24 cellular contexts compared by ENCODE assay signal in the genomic region with DNA sequence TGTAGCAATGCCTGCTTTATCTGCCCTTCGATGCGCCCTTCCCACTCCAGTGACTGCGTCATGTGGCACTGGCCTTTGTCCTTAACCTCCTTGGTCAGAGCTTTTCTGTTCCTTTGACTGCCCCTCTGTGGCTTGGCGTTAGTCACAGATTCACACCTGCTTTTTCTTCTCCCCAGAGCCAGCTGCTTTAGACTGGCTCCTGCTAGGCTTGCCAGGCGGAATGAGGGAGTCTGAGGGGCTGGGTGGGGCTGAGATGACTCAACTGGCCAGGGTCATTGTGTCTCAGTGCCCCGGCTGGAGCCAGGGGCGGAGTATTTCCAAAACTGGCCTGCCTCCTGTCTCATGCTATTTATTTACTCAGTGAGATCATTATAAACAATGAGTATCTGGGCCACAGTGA.
A peak's percentile ranks its signal among the peaks of the same experiment; 100 is the strongest.
DNase-seq lines count a peak whose midpoint lies in the region; ATAC-seq and TF ChIP-seq lines count a peak whose summit lies in the region.
"Had no signal": no experiment of that assay in that cellular context is flagged by ENCODE, and none has a peak within 500 bp of the region (broad histone marks: within the 10 kb centered on the region; RNA-seq: fewer than 3 reads in every experiment).

No MANE protein-coding gene starts in this region.

- H3K27me3 ChIP-seq in mesenchymal stem cell (ENCODE audit: control insufficient read depth in 1 of 2, insufficient read depth in 1 of 2, low read length in 2 of 2): peaks cover 3 to 24% of the 10 kb centered on the region in 2 experiments
- H3K27me3 ChIP-seq in left lung: peaks cover 31 to 70% of the 10 kb centered on the region in 2 donors
- H3K27me3 ChIP-seq: Peyer's patch had no signal

- no peaks in the 10 kb centered on the region for H3K79me1 ChIP-seq in mesenchymal stem cell (replicated peaks; ENCODE audit: low read length, poor library complexity, severe bottlenecking)

- ATAC-seq in left lobe of liver (no peak), left lung (no peak)
- ATAC-seq: activated naive CD8-positive, alpha-beta T cell treated with anti-CD3 and anti-CD28 coated beads, Interleukin-2, amount 50 U/mL, for 24 hours; K562 had no signal

- no peaks in the 10 kb centered on the region for H3K4me1 Mint-ChIP-seq in endothelial cell (ENCODE audit: unreplicated experiment)
- H3K4me1 Mint-ChIP-seq: activated CD4-positive, alpha-beta T cell treated with anti-CD3 and anti-CD28 coated beads, Interleukin-2, amount 10 ng/mL, durations not matched to agents 24 days and 14 days; activated naive CD8-positive, alpha-beta T cell treated with anti-CD3 and anti-CD28 coated beads, Interleukin-2, amount 50 U/mL, for 24 hours; CD4-positive, CD25-positive, alpha-beta regulatory T cell had no signal

- no peak overlapping the region for H3K18ac ChIP-seq in mesenchymal stem cell (ENCODE audit: low read depth in 1 of 2, low read length in 2 of 2)

- H3K36me3 Mint-ChIP-seq in endothelial cell (ENCODE audit: low read depth, unreplicated experiment): no peaks in the 10 kb centered on the region
- H3K36me3 Mint-ChIP-seq: CD4-positive, CD25-positive, alpha-beta regulatory T cell had no signal

- intact Hi-C loops in left lung (cut with DNase I): no loop called here

- H3K14ac ChIP-seq in mesenchymal stem cell (ENCODE audit: low read length in 2 of 2): no peak overlapping the region

- no peak overlapping the region for H2BK5ac ChIP-seq in mesenchymal stem cell (ENCODE audit: low read depth, low read length, poor library complexity, severe bottlenecking)

- H3K9ac ChIP-seq in mesenchymal stem cell (ENCODE audit: low read length): no peak overlapping the region

- H4K8ac ChIP-seq in mesenchymal stem cell (ENCODE audit: low read length): no peak overlapping the region

- TF ChIP-seq CTCF in endothelial cell (IDR thresholded peaks at IDR 0.05; ENCODE audit: unreplicated experiment) (no peak), left lung (IDR thresholded peaks at IDR 0.05) (no peak)

- H2BK15ac ChIP-seq in mesenchymal stem cell (ENCODE audit: low read depth, poor library complexity, severe bottlenecking): no peak overlapping the region

- H2BK12ac ChIP-seq in mesenchymal stem cell (ENCODE audit: low read length in 2 of 2): no peak overlapping the region

- WGBS in mesenchymal stem cell: 90% methylated on average over 3 of the region's 7 CpGs

- no peak overlapping the region for H3K27ac Mint-ChIP-seq in endothelial cell (ENCODE audit: unreplicated experiment)
- H3K27ac Mint-ChIP-seq: activated CD4-positive, alpha-beta T cell treated with anti-CD3 and anti-CD28 coated beads, Interleukin-2, amount 10 ng/mL, durations not matched to agents 24 days and 14 days; activated naive CD8-positive, alpha-beta T cell treated with anti-CD3 and anti-CD28 coated beads, Interleukin-2, amount 50 U/mL, for 24 hours; CD4-positive, CD25-positive, alpha-beta regulatory T cell had no signal

- DNase-seq in AG20443 (ENCODE audit: low spot score) (peak; percentile 90), LoVo (ENCODE audit: low spot score) (peak; percentile 30), T1000 (lab: John Stamatoyannopoulos, UW) (peak; percentile 74), myocyte (ENCODE audit: low read depth) (peak; percentile 90), endothelial cell (ENCODE audit: low spot score) (no peak), mesenchymal stem cell (no peak), left lobe of liver (ENCODE audit: low spot score) (no peak), left lung (no peak)
- DNase-seq: activated CD4-positive, alpha-beta T cell treated with anti-CD3 and anti-CD28 coated beads, Interleukin-2, amount 10 ng/mL, durations not matched to agents 24 days and 14 days; activated effector memory CD4-positive, alpha-beta T cell treated with Interleukin-2 at 50 U/mL for 16 hours; activated naive CD8-positive, alpha-beta T cell treated with anti-CD3 and anti-CD28 coated beads, Interleukin-2, amount 50 U/mL, for 24 hours; brain microvascular endothelial cell; CD4-positive, CD25-positive, alpha-beta regulatory T cell; DMS79; hippocampal formation; NCI-H1092; NCI-H2081; NCI-H82; Peyer's patch; stimulated activated CD4-positive, alpha-beta T cell treated with anti-CD3 and anti-CD28 coated beads, Interleukin-12 subunit alpha, Interleukin-12 subunit beta, amount 100 ng/mL, for 4 hours; substantia nigra had no signal

- no peaks in the 10 kb centered on the region for H3K36me3 ChIP-seq in mesenchymal stem cell (ENCODE audit: control insufficient read depth in 1 of 2, insufficient read depth in 2 of 2, low read depth in 1 of 2, low read length in 2 of 2)
- H3K36me3 ChIP-seq in left lung: no peaks in the 10 kb centered on the region
- H3K36me3 ChIP-seq: brain microvascular endothelial cell, Peyer's patch had no signal

- H3K4ac ChIP-seq in mesenchymal stem cell (ENCODE audit: low read depth in 1 of 2, low read length in 2 of 2): no peak overlapping the region

- H3K4me1 ChIP-seq in mesenchymal stem cell (ENCODE audit: control insufficient read depth, insufficient read depth, low read depth, low read length) (no peaks in the 10 kb centered on the region), left lung (no peaks in the 10 kb centered on the region)
- H3K4me1 ChIP-seq: Peyer's patch had no signal

- H3K9me3 Mint-ChIP-seq in endothelial cell (ENCODE audit: unreplicated experiment): no peaks in the 10 kb centered on the region
- H3K9me3 Mint-ChIP-seq: activated CD4-positive, alpha-beta T cell treated with anti-CD3 and anti-CD28 coated beads, Interleukin-2, amount 10 ng/mL, durations not matched to agents 24 days and 14 days; activated naive CD8-positive, alpha-beta T cell treated with anti-CD3 and anti-CD28 coated beads, Interleukin-2, amount 50 U/mL, for 24 hours; neural crest cell had no signal

- peaks cover 9% of the 10 kb centered on the region for H3K27me3 Mint-ChIP-seq in endothelial cell (ENCODE audit: unreplicated experiment)

- no peak overlapping the region for H2BK120ac ChIP-seq in mesenchymal stem cell (ENCODE audit: low read depth, low read length)

- no peak overlapping the region for H3K4me2 ChIP-seq in mesenchymal stem cell (ENCODE audit: low read length, poor library complexity, severe bottlenecking)

- H3K4me3 Mint-ChIP-seq in endothelial cell (ENCODE audit: unreplicated experiment): no peak overlapping the region
- H3K4me3 Mint-ChIP-seq: activated CD4-positive, alpha-beta T cell treated with anti-CD3 and anti-CD28 coated beads, Interleukin-2, amount 10 ng/mL, durations not matched to agents 24 days and 14 days; activated naive CD8-positive, alpha-beta T cell treated with anti-CD3 and anti-CD28 coated beads, Interleukin-2, amount 50 U/mL, for 24 hours; CD4-positive, CD25-positive, alpha-beta regulatory T cell; neural crest cell had no signal

- H3K4me3 ChIP-seq in mesenchymal stem cell (ENCODE audit: insufficient read depth in 1 of 2, low read depth in 1 of 2, low read length in 2 of 2) (no peak overlapping the region), left lung (no peak overlapping the region)
- H3K4me3 ChIP-seq: coronary artery, K562, Peyer's patch had no signal

- no peak overlapping the region for H2AFZ ChIP-seq in mesenchymal stem cell (ENCODE audit: low read depth, low read length)

- H3K23ac ChIP-seq in mesenchymal stem cell (ENCODE audit: low read length in 2 of 2): no peak overlapping the region

- no peak overlapping the region for H2AK5ac ChIP-seq in mesenchymal stem cell (ENCODE audit: low read length, severe bottlenecking)

- H3K9me3 ChIP-seq in mesenchymal stem cell (ENCODE audit: control insufficient read depth, low read length) (no peaks in the 10 kb centered on the region), left lung (no peaks in the 10 kb centered on the region)
- H3K9me3 ChIP-seq: Peyer's patch had no signal

- H3K27ac ChIP-seq in mesenchymal stem cell (ENCODE audit: low read length, poor library complexity, severe bottlenecking): no peak overlapping the region
- H3K27ac ChIP-seq in left lung: no peak overlapping the region
- H3K27ac ChIP-seq: brain microvascular endothelial cell, coronary artery, Peyer's patch had no signal

- H4K91ac ChIP-seq in mesenchymal stem cell (ENCODE audit: low read length): no peak overlapping the region

Comparison
In these comparisons a context has a peak if more than half of its experiments do, and no peak if none do; other contexts are left out.
1. DNase-seq: peak in AG20443 (single experiment), LoVo (single experiment), T1000 (single experiment) and myocyte (single experiment); none in endothelial cell (single experiment), mesenchymal stem cell (single experiment), left lobe of liver (single experiment) and left lung (0 of 2).